20 cellular contexts compared by ENCODE assay signal in genomic region chr4:52685316-52685715, GRCh38.
"Had no signal": no experiment of that assay in that cellular context is flagged by ENCODE, and none has a peak within 500 bp of the region (broad histone marks: within the 10 kb centered on the region; RNA-seq: fewer than 3 reads in every experiment).

No MANE protein-coding gene starts in this region.

- H3K27ac ChIP-seq: colonic mucosa, left ventricle myocardium inferior, right lobe of liver, testis, transverse colon had no signal

- H3K4me3 ChIP-seq: colonic mucosa, left ventricle myocardium inferior, mucosa of descending colon, right lobe of liver, testis, transverse colon had no signal

- H3K36me3 ChIP-seq: colonic mucosa, left ventricle myocardium inferior, right lobe of liver, transverse colon had no signal

- FAIRE-seq: frontal cortex, islet of Langerhans had no signal

- H3K4me1 ChIP-seq: colonic mucosa, left ventricle myocardium inferior, right lobe of liver, testis, transverse colon had no signal

- H3K9me3 ChIP-seq: colonic mucosa, left ventricle myocardium inferior, mucosa of descending colon, right lobe of liver, testis, transverse colon had no signal

- H3K27me3 ChIP-seq: colonic mucosa, right lobe of liver, testis, transverse colon had no signal

- ATAC-seq: mucosa of descending colon; natural killer cell treated with Interleukin-12 subunit alpha and Interleukin-12 subunit beta and Interleukin-15 and Interleukin-18, amount 100 ng/mL, for 72 hours; right lobe of liver had no signal

- DNase-seq: activated CD4-positive, alpha-beta T cell treated with anti-CD3 and anti-CD28 coated beads for 4 hours; activated CD4-positive, alpha-beta T cell treated with anti-CD3 and anti-CD28 coated beads, Interleukin-2, amount 50 U/mL, for 4 hours; activated CD4-positive, CD25-positive, alpha-beta regulatory T cell; activated CD8-positive, alpha-beta memory T cell treated with anti-CD3 and anti-CD28 coated beads for 24 hours; activated effector memory CD4-positive, alpha-beta T cell treated with Interleukin-2 at 50 U/mL for 16 hours; activated naive CD4-positive, alpha-beta T cell treated with Interleukin-2 at 50 U/mL for 16 hours; anterior cingulate cortex; cerebellar nuclear complex; colonic mucosa; effector CD8-positive, alpha-beta T cell; left ventricle myocardium inferior; mucosa of descending colon; right lobe of liver; stimulated activated CD4-positive, alpha-beta T cell treated with anti-CD3 and anti-CD28 coated beads, Interleukin-2, amount 100 ng/mL, for 48 hours; stimulated activated naive CD4-positive, alpha-beta T cell treated with Interleukin-2 at 50 U/mL for 16 hours; testis; transverse colon had no signal
